1 cellular context compared by ENCODE assay signal in genomic region chr22:40477683-40478348, GRCh38.
TF ChIP-seq lines count a peak whose summit lies in the region.

No MANE protein-coding gene starts in this region.

TF ChIP-seq in GM12891, 5 proteins besides CTCF, POLR2A, EP300 and RAD21 (continued from another document):
- TF ChIP-seq PAX5 (IDR thresholded peaks at IDR 0.05; ENCODE audit: insufficient read depth, low read length, severe bottlenecking): no peak
